ENCODE assay signal across 1 cellular context in the genomic region with DNA sequence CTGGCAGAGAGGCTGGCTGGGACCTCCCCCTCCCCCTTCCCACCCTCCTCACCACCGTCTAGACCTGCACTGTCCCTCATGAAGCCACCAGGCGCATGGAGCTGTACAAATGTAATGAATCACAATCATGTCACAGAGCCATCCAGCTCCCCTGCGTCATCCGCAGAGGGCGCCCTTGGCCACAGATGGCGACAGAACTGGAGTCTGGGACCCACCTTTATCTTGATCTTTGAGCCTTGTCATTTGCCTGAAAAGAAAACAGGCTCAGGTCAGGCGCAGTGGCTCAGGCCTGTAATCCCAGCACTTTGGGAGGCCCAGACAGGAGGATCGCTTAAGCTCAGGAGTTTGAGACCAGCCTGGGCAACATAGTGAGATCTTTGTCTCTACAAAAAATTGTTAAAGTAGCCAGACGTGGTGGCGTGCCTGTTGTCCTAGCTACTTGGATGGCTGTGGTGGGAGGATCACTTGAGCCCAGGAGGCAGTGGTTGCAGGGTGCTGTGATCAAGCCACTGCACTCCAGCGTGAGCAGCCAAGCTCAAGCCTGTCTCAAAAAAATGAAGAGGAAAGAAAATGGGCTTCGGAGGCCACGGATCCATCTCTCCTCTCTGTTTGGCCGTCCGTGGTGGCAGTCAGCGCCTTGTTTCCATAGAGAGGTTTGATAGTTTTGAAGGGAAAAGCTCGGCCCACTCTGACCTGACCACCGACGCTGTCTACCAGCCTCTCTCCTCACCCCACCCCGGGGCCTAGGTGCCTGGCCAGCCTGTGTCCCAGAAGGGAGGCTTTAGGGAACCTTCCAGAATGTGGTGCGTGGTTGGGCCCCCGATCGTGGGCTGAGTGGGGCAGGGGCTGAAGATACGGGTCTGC.
A peak's percentile ranks its signal among the peaks of the same experiment; 100 is the strongest.
TF ChIP-seq lines count a peak whose summit lies in the region.

No MANE protein-coding gene starts in this region.

TF ChIP-seq in K562, 482 proteins besides CTCF, POLR2A, EP300 and RAD21 (continued from another document and continues in another):
- TF ChIP-seq, protein P1, sequence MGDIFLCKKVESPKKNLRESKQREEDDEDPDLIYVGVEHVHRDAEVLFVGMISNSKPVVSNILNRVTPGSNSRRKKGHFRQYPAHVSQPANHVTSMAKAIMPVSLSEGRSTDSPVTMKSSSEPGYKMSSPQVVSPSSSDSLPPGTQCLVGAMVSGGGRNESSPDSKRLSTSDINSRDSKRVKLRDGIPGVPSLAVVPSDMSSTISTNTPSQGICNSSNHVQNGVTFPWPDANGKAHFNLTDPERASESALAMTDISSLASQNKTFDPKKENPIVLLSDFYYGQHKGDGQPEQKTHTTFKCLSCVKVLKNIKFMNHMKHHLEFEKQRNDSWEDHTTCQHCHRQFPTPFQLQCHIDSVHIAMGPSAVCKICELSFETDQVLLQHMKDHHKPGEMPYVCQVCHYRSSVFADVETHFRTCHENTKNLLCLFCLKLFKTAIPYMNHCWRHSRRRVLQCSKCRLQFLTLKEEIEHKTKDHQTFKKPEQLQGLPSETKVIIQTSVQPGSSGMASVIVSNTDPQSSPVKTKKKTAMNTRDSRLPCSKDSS (IDR thresholded peaks at IDR 0.05; ENCODE audit: low read depth, partially characterized antibody), result no peak
- no peak for TF ChIP-seq KAT8 (IDR thresholded peaks at IDR 0.05; ENCODE audit: low read depth)
- TF ChIP-seq, protein P2, sequence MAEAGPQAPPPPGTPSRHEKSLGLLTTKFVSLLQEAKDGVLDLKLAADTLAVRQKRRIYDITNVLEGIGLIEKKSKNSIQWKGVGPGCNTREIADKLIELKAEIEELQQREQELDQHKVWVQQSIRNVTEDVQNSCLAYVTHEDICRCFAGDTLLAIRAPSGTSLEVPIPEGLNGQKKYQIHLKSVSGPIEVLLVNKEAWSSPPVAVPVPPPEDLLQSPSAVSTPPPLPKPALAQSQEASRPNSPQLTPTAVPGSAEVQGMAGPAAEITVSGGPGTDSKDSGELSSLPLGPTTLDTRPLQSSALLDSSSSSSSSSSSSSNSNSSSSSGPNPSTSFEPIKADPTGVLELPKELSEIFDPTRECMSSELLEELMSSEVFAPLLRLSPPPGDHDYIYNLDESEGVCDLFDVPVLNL (CRISPR knock-in tag; IDR thresholded peaks at IDR 0.05; ENCODE audit: low read depth), result no peak
- TF ChIP-seq, protein P3, sequence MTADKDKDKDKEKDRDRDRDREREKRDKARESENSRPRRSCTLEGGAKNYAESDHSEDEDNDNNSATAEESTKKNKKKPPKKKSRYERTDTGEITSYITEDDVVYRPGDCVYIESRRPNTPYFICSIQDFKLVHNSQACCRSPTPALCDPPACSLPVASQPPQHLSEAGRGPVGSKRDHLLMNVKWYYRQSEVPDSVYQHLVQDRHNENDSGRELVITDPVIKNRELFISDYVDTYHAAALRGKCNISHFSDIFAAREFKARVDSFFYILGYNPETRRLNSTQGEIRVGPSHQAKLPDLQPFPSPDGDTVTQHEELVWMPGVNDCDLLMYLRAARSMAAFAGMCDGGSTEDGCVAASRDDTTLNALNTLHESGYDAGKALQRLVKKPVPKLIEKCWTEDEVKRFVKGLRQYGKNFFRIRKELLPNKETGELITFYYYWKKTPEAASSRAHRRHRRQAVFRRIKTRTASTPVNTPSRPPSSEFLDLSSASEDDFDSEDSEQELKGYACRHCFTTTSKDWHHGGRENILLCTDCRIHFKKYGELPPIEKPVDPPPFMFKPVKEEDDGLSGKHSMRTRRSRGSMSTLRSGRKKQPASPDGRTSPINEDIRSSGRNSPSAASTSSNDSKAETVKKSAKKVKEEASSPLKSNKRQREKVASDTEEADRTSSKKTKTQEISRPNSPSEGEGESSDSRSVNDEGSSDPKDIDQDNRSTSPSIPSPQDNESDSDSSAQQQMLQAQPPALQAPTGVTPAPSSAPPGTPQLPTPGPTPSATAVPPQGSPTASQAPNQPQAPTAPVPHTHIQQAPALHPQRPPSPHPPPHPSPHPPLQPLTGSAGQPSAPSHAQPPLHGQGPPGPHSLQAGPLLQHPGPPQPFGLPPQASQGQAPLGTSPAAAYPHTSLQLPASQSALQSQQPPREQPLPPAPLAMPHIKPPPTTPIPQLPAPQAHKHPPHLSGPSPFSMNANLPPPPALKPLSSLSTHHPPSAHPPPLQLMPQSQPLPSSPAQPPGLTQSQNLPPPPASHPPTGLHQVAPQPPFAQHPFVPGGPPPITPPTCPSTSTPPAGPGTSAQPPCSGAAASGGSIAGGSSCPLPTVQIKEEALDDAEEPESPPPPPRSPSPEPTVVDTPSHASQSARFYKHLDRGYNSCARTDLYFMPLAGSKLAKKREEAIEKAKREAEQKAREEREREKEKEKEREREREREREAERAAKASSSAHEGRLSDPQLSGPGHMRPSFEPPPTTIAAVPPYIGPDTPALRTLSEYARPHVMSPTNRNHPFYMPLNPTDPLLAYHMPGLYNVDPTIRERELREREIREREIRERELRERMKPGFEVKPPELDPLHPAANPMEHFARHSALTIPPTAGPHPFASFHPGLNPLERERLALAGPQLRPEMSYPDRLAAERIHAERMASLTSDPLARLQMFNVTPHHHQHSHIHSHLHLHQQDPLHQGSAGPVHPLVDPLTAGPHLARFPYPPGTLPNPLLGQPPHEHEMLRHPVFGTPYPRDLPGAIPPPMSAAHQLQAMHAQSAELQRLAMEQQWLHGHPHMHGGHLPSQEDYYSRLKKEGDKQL (CRISPR knock-in tag; IDR thresholded peaks at IDR 0.05; ENCODE audit: borderline replicate concordance), result no peak
- 0 out of 2 replicates have a peak, but pooled peaks have one; percentile 30 for TF ChIP-seq FOXM1 (IDR thresholded peaks at IDR 0.05; ENCODE audit: low read depth)
- TF ChIP-seq FOXM1 (CRISPR knock-in tag; IDR thresholded peaks at IDR 0.05; ENCODE audit: low read depth), result no peak
- TF ChIP-seq ZNF24 (IDR thresholded peaks at IDR 0.05), result peak; percentile 54; the same call in 1 of the 2 replicates
- no peak for TF ChIP-seq TOE1 (IDR thresholded peaks at IDR 0.05; ENCODE audit: borderline replicate concordance)
- TF ChIP-seq TOE1 (CRISPR knock-in tag; IDR thresholded peaks at IDR 0.05; ENCODE audit: borderline replicate concordance, low read depth), result no peak
- TF ChIP-seq, protein P4, sequence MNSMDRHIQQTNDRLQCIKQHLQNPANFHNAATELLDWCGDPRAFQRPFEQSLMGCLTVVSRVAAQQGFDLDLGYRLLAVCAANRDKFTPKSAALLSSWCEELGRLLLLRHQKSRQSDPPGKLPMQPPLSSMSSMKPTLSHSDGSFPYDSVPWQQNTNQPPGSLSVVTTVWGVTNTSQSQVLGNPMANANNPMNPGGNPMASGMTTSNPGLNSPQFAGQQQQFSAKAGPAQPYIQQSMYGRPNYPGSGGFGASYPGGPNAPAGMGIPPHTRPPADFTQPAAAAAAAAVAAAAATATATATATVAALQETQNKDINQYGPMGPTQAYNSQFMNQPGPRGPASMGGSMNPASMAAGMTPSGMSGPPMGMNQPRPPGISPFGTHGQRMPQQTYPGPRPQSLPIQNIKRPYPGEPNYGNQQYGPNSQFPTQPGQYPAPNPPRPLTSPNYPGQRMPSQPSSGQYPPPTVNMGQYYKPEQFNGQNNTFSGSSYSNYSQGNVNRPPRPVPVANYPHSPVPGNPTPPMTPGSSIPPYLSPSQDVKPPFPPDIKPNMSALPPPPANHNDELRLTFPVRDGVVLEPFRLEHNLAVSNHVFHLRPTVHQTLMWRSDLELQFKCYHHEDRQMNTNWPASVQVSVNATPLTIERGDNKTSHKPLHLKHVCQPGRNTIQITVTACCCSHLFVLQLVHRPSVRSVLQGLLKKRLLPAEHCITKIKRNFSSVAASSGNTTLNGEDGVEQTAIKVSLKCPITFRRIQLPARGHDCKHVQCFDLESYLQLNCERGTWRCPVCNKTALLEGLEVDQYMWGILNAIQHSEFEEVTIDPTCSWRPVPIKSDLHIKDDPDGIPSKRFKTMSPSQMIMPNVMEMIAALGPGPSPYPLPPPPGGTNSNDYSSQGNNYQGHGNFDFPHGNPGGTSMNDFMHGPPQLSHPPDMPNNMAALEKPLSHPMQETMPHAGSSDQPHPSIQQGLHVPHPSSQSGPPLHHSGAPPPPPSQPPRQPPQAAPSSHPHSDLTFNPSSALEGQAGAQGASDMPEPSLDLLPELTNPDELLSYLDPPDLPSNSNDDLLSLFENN (IDR thresholded peaks at IDR 0.05; ENCODE audit: low read depth in 2 of 2, low read length in 2 of 2), result no peak
- TF ChIP-seq, protein P5, sequence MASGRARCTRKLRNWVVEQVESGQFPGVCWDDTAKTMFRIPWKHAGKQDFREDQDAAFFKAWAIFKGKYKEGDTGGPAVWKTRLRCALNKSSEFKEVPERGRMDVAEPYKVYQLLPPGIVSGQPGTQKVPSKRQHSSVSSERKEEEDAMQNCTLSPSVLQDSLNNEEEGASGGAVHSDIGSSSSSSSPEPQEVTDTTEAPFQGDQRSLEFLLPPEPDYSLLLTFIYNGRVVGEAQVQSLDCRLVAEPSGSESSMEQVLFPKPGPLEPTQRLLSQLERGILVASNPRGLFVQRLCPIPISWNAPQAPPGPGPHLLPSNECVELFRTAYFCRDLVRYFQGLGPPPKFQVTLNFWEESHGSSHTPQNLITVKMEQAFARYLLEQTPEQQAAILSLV (tag; IDR thresholded peaks at IDR 0.05), result no peak
- peak; percentile 43; the same call in 1 of the 2 replicates for TF ChIP-seq CXXC5 (CRISPR knock-in tag; IDR thresholded peaks at IDR 0.05)
- TF ChIP-seq, protein P6, sequence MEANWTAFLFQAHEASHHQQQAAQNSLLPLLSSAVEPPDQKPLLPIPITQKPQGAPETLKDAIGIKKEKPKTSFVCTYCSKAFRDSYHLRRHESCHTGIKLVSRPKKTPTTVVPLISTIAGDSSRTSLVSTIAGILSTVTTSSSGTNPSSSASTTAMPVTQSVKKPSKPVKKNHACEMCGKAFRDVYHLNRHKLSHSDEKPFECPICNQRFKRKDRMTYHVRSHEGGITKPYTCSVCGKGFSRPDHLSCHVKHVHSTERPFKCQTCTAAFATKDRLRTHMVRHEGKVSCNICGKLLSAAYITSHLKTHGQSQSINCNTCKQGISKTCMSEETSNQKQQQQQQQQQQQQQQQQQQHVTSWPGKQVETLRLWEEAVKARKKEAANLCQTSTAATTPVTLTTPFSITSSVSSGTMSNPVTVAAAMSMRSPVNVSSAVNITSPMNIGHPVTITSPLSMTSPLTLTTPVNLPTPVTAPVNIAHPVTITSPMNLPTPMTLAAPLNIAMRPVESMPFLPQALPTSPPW (CRISPR knock-in tag; IDR thresholded peaks at IDR 0.05), result peak; percentile 68
- TF ChIP-seq ZC3H8 (IDR thresholded peaks at IDR 0.05), result no peak
- peak; percentile 86 for TF ChIP-seq JUND (IDR thresholded peaks at IDR 0.05; ENCODE audit: borderline replicate concordance, low read depth, low read length)
- peak; percentile 60; the same call in 1 of the 3 replicates for TF ChIP-seq JUND (tag; IDR thresholded peaks at IDR 0.05; ENCODE audit: borderline replicate concordance, low read depth, low read length)
- TF ChIP-seq ZNF212 (CRISPR knock-in tag; IDR thresholded peaks at IDR 0.05), result no peak
- TF ChIP-seq PTRF (tag; IDR thresholded peaks at IDR 0.05), result no peak
- no peak for TF ChIP-seq ZNF507 (tag; conservative IDR thresholded peaks at IDR 0.05)
- no peak for TF ChIP-seq SNRNP70 (optimal IDR thresholded peaks at IDR 0.05; ENCODE audit: low read depth, low read length)
- no peak for TF ChIP-seq EHMT2 (IDR thresholded peaks at IDR 0.05)
- TF ChIP-seq HDGF (IDR thresholded peaks at IDR 0.05), result peak; percentile 88
- TF ChIP-seq, protein P7, sequence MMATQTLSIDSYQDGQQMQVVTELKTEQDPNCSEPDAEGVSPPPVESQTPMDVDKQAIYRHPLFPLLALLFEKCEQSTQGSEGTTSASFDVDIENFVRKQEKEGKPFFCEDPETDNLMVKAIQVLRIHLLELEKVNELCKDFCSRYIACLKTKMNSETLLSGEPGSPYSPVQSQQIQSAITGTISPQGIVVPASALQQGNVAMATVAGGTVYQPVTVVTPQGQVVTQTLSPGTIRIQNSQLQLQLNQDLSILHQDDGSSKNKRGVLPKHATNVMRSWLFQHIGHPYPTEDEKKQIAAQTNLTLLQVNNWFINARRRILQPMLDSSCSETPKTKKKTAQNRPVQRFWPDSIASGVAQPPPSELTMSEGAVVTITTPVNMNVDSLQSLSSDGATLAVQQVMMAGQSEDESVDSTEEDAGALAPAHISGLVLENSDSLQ (IDR thresholded peaks at IDR 0.05), result peak; percentile 94
- no peak for TF ChIP-seq KDM2B (CRISPR knock-in tag; IDR thresholded peaks at IDR 0.05)
- no peak for TF ChIP-seq ZNF253 (CRISPR knock-in tag; conservative IDR thresholded peaks at IDR 0.05)
